In the genomic region with DNA sequence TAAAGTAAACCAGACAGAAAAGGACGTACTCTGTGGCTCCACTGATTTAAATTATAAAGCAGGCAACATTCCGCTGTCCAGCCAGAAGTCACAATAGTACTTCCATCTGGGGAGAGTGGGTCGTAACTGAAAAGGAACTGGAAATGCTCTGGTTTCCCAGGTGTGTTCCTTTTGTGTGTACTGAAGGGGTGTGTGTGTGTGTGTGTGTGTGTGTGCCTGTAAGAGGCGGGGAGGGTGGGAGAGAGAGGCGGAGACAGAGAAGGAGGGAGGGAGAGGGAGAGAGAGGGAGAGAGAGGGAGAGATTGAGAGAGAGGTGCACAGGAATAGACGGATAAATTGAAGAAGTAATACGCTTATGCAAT, we compare ENCODE assay signal across 10 cellular contexts.
A peak's percentile ranks its signal among the peaks of the same experiment; 100 is the strongest.
DNase-seq lines count a peak whose midpoint lies in the region; ATAC-seq and TF ChIP-seq lines count a peak whose summit lies in the region.
"Had no signal": no experiment of that assay in that cellular context is flagged by ENCODE, and none has a peak within 500 bp of the region (broad histone marks: within the 10 kb centered on the region; RNA-seq: fewer than 3 reads in every experiment).

No MANE protein-coding gene starts in this region.

- no peaks in the 10 kb centered on the region for H3K36me3 Mint-ChIP-seq in chondrocyte (ENCODE audit: low read depth)
- H3K36me3 Mint-ChIP-seq in neural crest cell (ENCODE audit: low read depth), result peaks cover 2% of the 10 kb centered on the region

- no peak for TF ChIP-seq POLR2A in lower leg skin (IDR thresholded peaks at IDR 0.05)

- H3K79me2 ChIP-seq in OCI-LY7 (ENCODE audit: insufficient read depth, low read depth, low read length), result no peaks in the 10 kb centered on the region

- no peak overlapping the region for H3K27ac ChIP-seq in OCI-LY7 (ENCODE audit: low read depth, low read length, poor library complexity, severe bottlenecking)

- 12 to 27% methylated on average over 7 of the region's 7 CpGs for WGBS in lower leg skin, 2 donors

- ATAC-seq in GM19395 (IDR thresholded peaks at IDR 0.05; ENCODE audit: unreplicated experiment), result no peak

- H4K20me1 ChIP-seq in OCI-LY7 (ENCODE audit: insufficient read depth, low read length), result no peaks in the 10 kb centered on the region

- H3K4me3 Mint-ChIP-seq in chondrocyte (ENCODE audit: unreplicated experiment), result peak overlapping the region; percentile 58
- peak overlapping the region; percentile 90 for H3K4me3 Mint-ChIP-seq in neural crest cell

- CTCF ChIA-PET in OCI-LY7 (lab: Charles Lee; ENCODE audit: unreplicated experiment), result no interaction called here

- POLR2A ChIA-PET in OCI-LY7 (lab: Charles Lee), result no interaction called here

- no peaks in the 10 kb centered on the region for H3K36me3 ChIP-seq in OCI-LY7 (ENCODE audit: insufficient read depth, low read length)

- intact Hi-C loops in OCI-LY7 (cut with micrococcal nuclease; ENCODE audit: unreplicated experiment), result no loop called here
- intact Hi-C loops in lower leg skin (cut with DNase I; ENCODE audit: low total_unique reads), result no loop called here

- H3K4me3 ChIP-seq in OCI-LY7 (ENCODE audit: low read depth, low read length, poor library complexity, severe bottlenecking) (no peak overlapping the region), lower leg skin (ENCODE audit: low read depth, poor library complexity, severe bottlenecking) (no peak overlapping the region)

- H3K27me3 Mint-ChIP-seq in chondrocyte (ENCODE audit: low read depth), result peaks cover 8% of the 10 kb centered on the region
- peaks cover 15% of the 10 kb centered on the region for H3K27me3 Mint-ChIP-seq in neural crest cell (ENCODE audit: low read depth)

- H3K9me3 Mint-ChIP-seq in chondrocyte (ENCODE audit: low read depth), result no peaks in the 10 kb centered on the region
- H3K9me3 Mint-ChIP-seq in neural crest cell, result peaks cover 7% of the 10 kb centered on the region

- no peaks in the 10 kb centered on the region for H3K9me3 ChIP-seq in OCI-LY7 (ENCODE audit: low read length)

- no peak overlapping the region for H3K4me2 ChIP-seq in OCI-LY7 (ENCODE audit: low read length)

- TF ChIP-seq CTCF in chondrocyte (IDR thresholded peaks at IDR 0.05) (no peak), neural crest cell (conservative IDR thresholded peaks at IDR 0.05) (no peak), OCI-LY7 (conservative IDR thresholded peaks at IDR 0.05; ENCODE audit: low read length) (no peak), lower leg skin (IDR thresholded peaks at IDR 0.05) (no peak)

- no TSS peak for BruUV-seq in OCI-LY7 (replicated peaks; lab: Mats Ljungman, UMichigan)

- H3K27ac Mint-ChIP-seq in chondrocyte (ENCODE audit: unreplicated experiment) (no peak overlapping the region), neural crest cell (ENCODE audit: unreplicated experiment) (no peak overlapping the region)

- H3K4me1 ChIP-seq in OCI-LY7 (ENCODE audit: insufficient read depth, low read length, poor library complexity, severe bottlenecking), result no peaks in the 10 kb centered on the region

- H3K9me2 ChIP-seq in OCI-LY7 (ENCODE audit: insufficient read depth, low read length), result no peaks in the 10 kb centered on the region

- DNase-seq in DMS53 (lab: John Stamatoyannopoulos, UW) (peak; percentile 5), DMS53 treated with DMSO at 0.1 percent for 48 hours (lab: John Stamatoyannopoulos, UW; ENCODE audit: unreplicated experiment) (no peak), NCI-H226 (peak; percentile 40), chondrocyte (ENCODE audit: low spot score) (no peak), neural crest cell (ENCODE audit: low read depth, low spot score) (peak; percentile 21), OCI-LY7 (ENCODE audit: low spot score) (no peak), lower leg skin (ENCODE audit: low spot score in 2 of 2) (no peak)
- DNase-seq: activated effector memory CD4-positive, alpha-beta T cell treated with Interleukin-2 at 50 U/mL for 16 hours; effector memory CD4-positive, alpha-beta T cell had no signal

- no peak overlapping the region for H2AFZ ChIP-seq in OCI-LY7 (ENCODE audit: low read length)

- H3K4me1 Mint-ChIP-seq in chondrocyte (ENCODE audit: low read depth), result peaks cover 12% of the 10 kb centered on the region
- H3K4me1 Mint-ChIP-seq in neural crest cell, result peaks cover 14% of the 10 kb centered on the region

Comparison
In these comparisons a context has a peak if more than half of its experiments do, and no peak if none do; other contexts are left out.
1. DNase-seq: peak in DMS53 (single experiment), NCI-H226 (single experiment) and neural crest cell (single experiment); none in DMS53 treated with DMSO at 0.1 percent for 48 hours (single experiment), chondrocyte (single experiment), OCI-LY7 (single experiment) and lower leg skin (0 of 2).